Comparison of ENCODE assay signal across 1 cellular context in genomic region chr2:195513119-195513518, GRCh38.
TF ChIP-seq lines count a peak whose summit lies in the region.

No MANE protein-coding gene starts in this region.

TF ChIP-seq in K562, 482 proteins besides CTCF, POLR2A, EP300 and RAD21 (continued from another document and continues in another):
- TF ChIP-seq MGA (IDR thresholded peaks at IDR 0.05) (peak; percentile 52; the same call in 1 of the 2 replicates), ATF3 (IDR thresholded peaks at IDR 0.05) (no peak), ATF3 (CRISPR knock-in tag; conservative IDR thresholded peaks at IDR 0.05) (no peak), ZNF592 (IDR thresholded peaks at IDR 0.05) (peak; percentile 97), TFE3 (CRISPR knock-in tag; IDR thresholded peaks at IDR 0.05) (no peak), OTX1 (CRISPR knock-in tag; IDR thresholded peaks at IDR 0.05) (no peak), CBX5 (IDR thresholded peaks at IDR 0.05; ENCODE audit: borderline replicate concordance, low read depth) (no peak), CHD4 (IDR thresholded peaks at IDR 0.05; ENCODE audit: insufficient read depth, insufficient replicate concordance, low read depth, low read length, poor library complexity, severe bottlenecking) (no peak), SMAD2 (IDR thresholded peaks at IDR 0.05; ENCODE audit: low read depth, low read length) (no peak), FOXP4 (CRISPR knock-in tag; IDR thresholded peaks at IDR 0.05; ENCODE audit: borderline replicate concordance) (no peak), DDX20 (tag; IDR thresholded peaks at IDR 0.05; ENCODE audit: low read depth) (no peak), ELF2 (CRISPR knock-in tag; IDR thresholded peaks at IDR 0.05) (no peak), KHSRP (IDR thresholded peaks at IDR 0.05) (no peak; the same call in 1 of the 2 replicates), NRF1 (conservative IDR thresholded peaks at IDR 0.05 in 1 of 2, IDR thresholded peaks at IDR 0.05 in 1 of 2) (no peak), SOX6 (IDR thresholded peaks at IDR 0.05) (peak; percentile 77), DLX4 (CRISPR knock-in tag; IDR thresholded peaks at IDR 0.05) (no peak), ZNF24 (IDR thresholded peaks at IDR 0.05) (no peak), ZNF589 (CRISPR knock-in tag; IDR thresholded peaks at IDR 0.05; ENCODE audit: low read depth) (no peak; the same call in 1 of the 2 replicates), ELF4 (CRISPR knock-in tag; IDR thresholded peaks at IDR 0.05) (peak; percentile 30; the same call in 1 of the 2 replicates), NCOA2 (IDR thresholded peaks at IDR 0.05; ENCODE audit: partially characterized antibody in 2 of 2) (no peak), ARHGAP35 (IDR thresholded peaks at IDR 0.05; ENCODE audit: partially characterized antibody) (no peak), NEUROD1 (IDR thresholded peaks at IDR 0.05; ENCODE audit: borderline replicate concordance, low read depth, low read length, partially characterized antibody) (peak; percentile 56), NCOA4 (IDR thresholded peaks at IDR 0.05; ENCODE audit: partially characterized antibody) (no peak), REST (CRISPR knock-in tag; IDR thresholded peaks at IDR 0.05; ENCODE audit: low read depth) (no peak), ZNF263 (CRISPR knock-in tag; IDR thresholded peaks at IDR 0.05; ENCODE audit: borderline replicate concordance) (peak; percentile 89)
